12 cellular contexts compared by ENCODE assay signal in genomic region chr12:6790496-6791150, GRCh38.
DNase-seq lines count a peak whose midpoint lies in the region; TF ChIP-seq lines count a peak whose summit lies in the region.
"Had no signal": no experiment of that assay in that cellular context is flagged by ENCODE, and none has a peak within 500 bp of the region (broad histone marks: within the 10 kb centered on the region; RNA-seq: fewer than 3 reads in every experiment).

No MANE protein-coding gene starts in this region.

- peak overlapping the region; percentile 95 for H3K27ac Mint-ChIP-seq in T-helper 2 cell treated with Interferon-gamma antibody and Interleukin-4, amounts not matched to agents 5 μg/mL and 100 μg/mL, for 36 hours
- H3K27ac Mint-ChIP-seq: activated naive CD8-positive, alpha-beta T cell; progenitor cell of endocrine pancreas had no signal

- peak overlapping the region; percentile 97 for H3K4me3 Mint-ChIP-seq in T-helper 2 cell treated with Interferon-gamma antibody and Interleukin-4, amounts not matched to agents 5 μg/mL and 100 μg/mL, for 36 hours
- H3K4me3 Mint-ChIP-seq: activated naive CD8-positive, alpha-beta T cell had no signal

- DNase-seq in HuH-7.5 (ENCODE audit: low spot score) (peak; percentile 2), GM10266 (ENCODE audit: extremely low spot score) (no peak), NCI-H748 treated with DMSO at 0.1 percent for 48 hours (lab: John Stamatoyannopoulos, UW) (no peak), NCI-H187 treated with DMSO at 0.1 percent for 48 hours (lab: John Stamatoyannopoulos, UW) (no peak), NCI-H2196 treated with DMSO at 0.1 percent for 48 hours (lab: John Stamatoyannopoulos, UW; ENCODE audit: unreplicated experiment) (no peak)
- DNase-seq in T-helper 2 cell treated with Interferon-gamma antibody and Interleukin-4, amounts not matched to agents 5 μg/mL and 100 μg/mL, for 36 hours (ENCODE audit: low spot score): peak; percentile 45
- peak; percentile 60 for DNase-seq in activated naive CD4-positive, alpha-beta T cell treated with anti-CD3 and anti-CD28 coated beads, Interleukin-2, amount 50 U/mL, for 16 hours
- DNase-seq: NCI-H1417 had no signal

- H3K27me3 ChIP-seq in parathyroid adenoma (ENCODE audit: control insufficient read depth, insufficient read depth, low read length): no peaks in the 10 kb centered on the region
- H3K27me3 ChIP-seq: vagina had no signal

- H3K9ac ChIP-seq in parathyroid adenoma: peak overlapping the region; percentile 31

- peaks cover 53% of the 10 kb centered on the region for H3K4me1 Mint-ChIP-seq in T-helper 2 cell treated with Interferon-gamma antibody and Interleukin-4, amounts not matched to agents 5 μg/mL and 100 μg/mL, for 36 hours (ENCODE audit: low read depth)

- H3K4me1 ChIP-seq in parathyroid adenoma: peaks cover 31% of the 10 kb centered on the region

- peaks cover 31% of the 10 kb centered on the region for H3K36me3 Mint-ChIP-seq in T-helper 2 cell treated with Interferon-gamma antibody and Interleukin-4, amounts not matched to agents 5 μg/mL and 100 μg/mL, for 36 hours (ENCODE audit: low read depth)
- H3K36me3 Mint-ChIP-seq: activated naive CD8-positive, alpha-beta T cell had no signal

- peak overlapping the region; percentile 55 for H2AFZ ChIP-seq in parathyroid adenoma

- TF ChIP-seq CTCF in parathyroid adenoma (IDR thresholded peaks at IDR 0.05) (no peak), GM10266 (IDR thresholded peaks at IDR 0.05; ENCODE audit: control insufficient read depth, insufficient read depth, low read depth, missing control alignments) (no peak)

- no peaks in the 10 kb centered on the region for H3K9me3 ChIP-seq in parathyroid adenoma (ENCODE audit: control insufficient read depth, low read length)
- H3K9me3 ChIP-seq: vagina had no signal

- no peaks in the 10 kb centered on the region for H3K36me3 ChIP-seq in parathyroid adenoma (ENCODE audit: control insufficient read depth, insufficient read depth, low read length)
- H3K36me3 ChIP-seq: vagina had no signal

- H3K4me2 ChIP-seq in parathyroid adenoma (ENCODE audit: low read length): no peak overlapping the region

- H3K9me3 Mint-ChIP-seq in T-helper 2 cell treated with Interferon-gamma antibody and Interleukin-4, amounts not matched to agents 5 μg/mL and 100 μg/mL, for 36 hours: no peaks in the 10 kb centered on the region

- no peaks in the 10 kb centered on the region for H3K27me3 Mint-ChIP-seq in T-helper 2 cell treated with Interferon-gamma antibody and Interleukin-4, amounts not matched to agents 5 μg/mL and 100 μg/mL, for 36 hours (ENCODE audit: low read depth)
- H3K27me3 Mint-ChIP-seq: activated naive CD8-positive, alpha-beta T cell had no signal

- H3K27ac ChIP-seq in parathyroid adenoma: peak overlapping the region; percentile 98

- H3K79me2 ChIP-seq in parathyroid adenoma: peaks cover 23% of the 10 kb centered on the region

- H3K4me3 ChIP-seq in parathyroid adenoma (ENCODE audit: low read depth, low read length): no peak overlapping the region

Comparison
In these comparisons a context has a peak if more than half of its experiments do, and no peak if none do; other contexts are left out.
1. DNase-seq: peak in HuH-7.5 (single experiment), T-helper 2 cell treated with Interferon-gamma antibody and Interleukin-4, amounts not matched to agents 5 μg/mL and 100 μg/mL, for 36 hours (single experiment) and activated naive CD4-positive, alpha-beta T cell treated with anti-CD3 and anti-CD28 coated beads, Interleukin-2, amount 50 U/mL, for 16 hours (single experiment); none in GM10266 (single experiment), NCI-H748 treated with DMSO at 0.1 percent for 48 hours (single experiment), NCI-H187 treated with DMSO at 0.1 percent for 48 hours (single experiment) and NCI-H2196 treated with DMSO at 0.1 percent for 48 hours (single experiment).